ENCODE assay signal across 1 cellular context in the genomic region with DNA sequence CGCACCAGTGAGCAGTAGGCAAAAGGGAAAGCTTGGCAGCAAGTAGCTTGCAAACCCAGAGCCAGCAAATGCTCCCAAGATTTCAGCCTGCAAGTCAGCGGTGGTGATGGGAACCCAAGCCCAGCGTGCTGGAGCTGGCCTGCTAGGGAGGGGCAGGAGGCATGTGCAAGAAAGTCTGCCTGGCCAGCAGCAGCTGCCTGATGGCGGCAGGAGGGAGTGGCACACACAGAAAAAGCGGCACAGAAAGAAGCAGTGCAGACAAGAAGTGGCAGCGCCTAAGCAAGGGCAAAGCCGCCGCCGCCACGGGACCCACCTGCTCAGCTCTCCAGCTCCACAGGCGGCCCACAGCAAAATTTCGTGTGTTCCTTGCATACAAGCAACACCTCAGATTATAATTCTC.
TF ChIP-seq lines count a peak whose summit lies in the region.

No MANE protein-coding gene starts in this region.

TF ChIP-seq in SK-N-SH treated with all-trans-retinoic acid at 6 μM for 48 hours, 23 proteins besides CTCF, POLR2A, EP300 and RAD21 (continued from another document):
- TF ChIP-seq, protein P1, sequence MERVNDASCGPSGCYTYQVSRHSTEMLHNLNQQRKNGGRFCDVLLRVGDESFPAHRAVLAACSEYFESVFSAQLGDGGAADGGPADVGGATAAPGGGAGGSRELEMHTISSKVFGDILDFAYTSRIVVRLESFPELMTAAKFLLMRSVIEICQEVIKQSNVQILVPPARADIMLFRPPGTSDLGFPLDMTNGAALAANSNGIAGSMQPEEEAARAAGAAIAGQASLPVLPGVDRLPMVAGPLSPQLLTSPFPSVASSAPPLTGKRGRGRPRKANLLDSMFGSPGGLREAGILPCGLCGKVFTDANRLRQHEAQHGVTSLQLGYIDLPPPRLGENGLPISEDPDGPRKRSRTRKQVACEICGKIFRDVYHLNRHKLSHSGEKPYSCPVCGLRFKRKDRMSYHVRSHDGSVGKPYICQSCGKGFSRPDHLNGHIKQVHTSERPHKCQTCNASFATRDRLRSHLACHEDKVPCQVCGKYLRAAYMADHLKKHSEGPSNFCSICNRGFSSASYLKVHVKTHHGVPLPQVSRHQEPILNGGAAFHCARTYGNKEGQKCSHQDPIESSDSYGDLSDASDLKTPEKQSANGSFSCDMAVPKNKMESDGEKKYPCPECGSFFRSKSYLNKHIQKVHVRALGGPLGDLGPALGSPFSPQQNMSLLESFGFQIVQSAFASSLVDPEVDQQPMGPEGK (CRISPR knock-in tag; IDR thresholded peaks at IDR 0.05; ENCODE audit: borderline replicate concordance), result no peak
- TF ChIP-seq POU6F1 (CRISPR knock-in tag; IDR thresholded peaks at IDR 0.05; ENCODE audit: borderline replicate concordance, low read depth) (no peak), TCF4 (CRISPR knock-in tag; IDR thresholded peaks at IDR 0.05; ENCODE audit: borderline replicate concordance) (no peak), ZFP3 (CRISPR knock-in tag; IDR thresholded peaks at IDR 0.05) (no peak), RARB (CRISPR knock-in tag; IDR thresholded peaks at IDR 0.05) (no peak)
- TF ChIP-seq, protein P2, sequence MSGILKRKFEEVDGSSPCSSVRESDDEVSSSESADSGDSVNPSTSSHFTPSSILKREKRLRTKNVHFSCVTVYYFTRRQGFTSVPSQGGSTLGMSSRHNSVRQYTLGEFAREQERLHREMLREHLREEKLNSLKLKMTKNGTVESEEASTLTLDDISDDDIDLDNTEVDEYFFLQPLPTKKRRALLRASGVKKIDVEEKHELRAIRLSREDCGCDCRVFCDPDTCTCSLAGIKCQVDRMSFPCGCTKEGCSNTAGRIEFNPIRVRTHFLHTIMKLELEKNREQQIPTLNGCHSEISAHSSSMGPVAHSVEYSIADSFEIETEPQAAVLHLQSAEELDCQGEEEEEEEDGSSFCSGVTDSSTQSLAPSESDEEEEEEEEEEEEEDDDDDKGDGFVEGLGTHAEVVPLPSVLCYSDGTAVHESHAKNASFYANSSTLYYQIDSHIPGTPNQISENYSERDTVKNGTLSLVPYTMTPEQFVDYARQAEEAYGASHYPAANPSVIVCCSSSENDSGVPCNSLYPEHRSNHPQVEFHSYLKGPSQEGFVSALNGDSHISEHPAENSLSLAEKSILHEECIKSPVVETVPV (CRISPR knock-in tag; IDR thresholded peaks at IDR 0.05), result no peak
